In the genomic region with DNA sequence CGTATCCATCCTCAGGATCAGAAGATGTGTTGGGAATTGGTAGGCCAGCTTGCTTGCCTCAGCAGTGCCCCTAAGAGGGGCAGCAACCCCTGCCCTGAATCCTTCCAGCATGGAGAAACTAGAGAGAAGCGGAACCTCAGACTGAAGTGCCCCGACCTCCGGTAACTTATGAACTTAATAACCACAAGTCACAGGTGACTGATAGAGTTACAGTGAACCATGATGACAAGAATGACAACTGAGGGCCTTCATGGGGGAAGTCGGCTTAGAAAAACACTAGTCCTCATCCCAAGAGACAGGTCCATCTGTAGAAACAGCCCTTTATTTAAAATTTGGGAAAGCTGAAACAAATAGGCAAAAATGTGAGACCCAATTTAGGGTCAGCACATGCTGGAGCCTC, we compare ENCODE assay signal across 1 cellular context.
TF ChIP-seq lines count a peak whose summit lies in the region.

No MANE protein-coding gene starts in this region.

TF ChIP-seq in GM12878, 131 proteins besides CTCF, POLR2A, EP300 and RAD21:
- TF ChIP-seq NR2F1 (conservative IDR thresholded peaks at IDR 0.05) (peak; percentile 39; the same call in 1 of the 2 replicates), ASH2L (IDR thresholded peaks at IDR 0.05; ENCODE audit: borderline replicate concordance, low read depth) (no peak), BHLHE40 (IDR thresholded peaks at IDR 0.05; ENCODE audit: borderline replicate concordance in 1 of 2, low read depth in 2 of 2, low read length in 1 of 2) (no peak), TCF7 (IDR thresholded peaks at IDR 0.05; ENCODE audit: borderline replicate concordance) (no peak), EED (IDR thresholded peaks at IDR 0.05; ENCODE audit: low read depth) (no peak), FOXM1 (IDR thresholded peaks at IDR 0.05; ENCODE audit: low read depth, low read length) (no peak), NFIC (IDR thresholded peaks at IDR 0.05; ENCODE audit: low read depth, low read length) (no peak), ZNF207 (IDR thresholded peaks at IDR 0.05; ENCODE audit: borderline replicate concordance) (no peak), MXI1 (IDR thresholded peaks at IDR 0.05; ENCODE audit: low read depth, low read length) (no peak), RUNX3 (IDR thresholded peaks at IDR 0.05; ENCODE audit: low read length) (peak; percentile 43; the same call in 1 of the 2 replicates), SMAD1 (IDR thresholded peaks at IDR 0.05; ENCODE audit: low read depth, partially characterized antibody) (no peak)
